In genomic region chr12:93819048-93819491, GRCh38 we compare ENCODE assay signal across 9 cellular contexts.
DNase-seq lines count a peak whose midpoint lies in the region; ATAC-seq and TF ChIP-seq lines count a peak whose summit lies in the region.
"Had no signal": no experiment of that assay in that cellular context is flagged by ENCODE, and none has a peak within 500 bp of the region (broad histone marks: within the 10 kb centered on the region; RNA-seq: fewer than 3 reads in every experiment).

No MANE protein-coding gene starts in this region.

- H2AFZ ChIP-seq in HCT116 (ENCODE audit: low read depth, low read length, poor library complexity, severe bottlenecking): no peak overlapping the region

- H3K27ac ChIP-seq in HCT116 (ENCODE audit: low read depth, low read length) (no peak overlapping the region), stomach smooth muscle (ENCODE audit: low read length) (peak overlapping the region; percentile 70)

- no peak overlapping the region for H3K4me3 Mint-ChIP-seq in natural killer cell
- H3K4me3 Mint-ChIP-seq: activated T-helper 17 cell treated with anti-CD3 and anti-CD28 coated beads, Interleukin-2, amount 50 U/mL, for 72 hours had no signal

- H3K4me1 ChIP-seq in HCT116 (ENCODE audit: control insufficient read depth in 1 of 2, insufficient read depth in 2 of 2, low read length in 2 of 2) (no peaks in the 10 kb centered on the region; a peak in 1 of 4 replicates), stomach smooth muscle (ENCODE audit: control insufficient read depth, insufficient read depth, low read length) (peaks cover 54% of the 10 kb centered on the region)

- intact Hi-C loops in HCT116 (cut with micrococcal nuclease): no loop called here
- intact Hi-C loops in lower leg skin (cut with DNase I; ENCODE audit: low total_unique reads): no loop called here
- intact Hi-C loops in natural killer cell (cut with micrococcal nuclease): no loop called here

- no peaks in the 10 kb centered on the region for H3K79me2 ChIP-seq in HCT116 (ENCODE audit: insufficient read depth, low read length)

- no peak for TF ChIP-seq RAD21 in HCT116 (IDR thresholded peaks at IDR 0.05; ENCODE audit: low read depth)

- no peak overlapping the region for H3K27ac Mint-ChIP-seq in natural killer cell

- H3K9ac ChIP-seq in HCT116 (ENCODE audit: low read length) (no peak overlapping the region), stomach smooth muscle (ENCODE audit: low read length in 2 of 2) (peak overlapping the region; percentile 13 to 43)

- CTCF ChIA-PET in HCT116 (lab: Charles Lee): no interaction called here

- no peaks in the 10 kb centered on the region for H3K9me2 ChIP-seq in HCT116 (ENCODE audit: insufficient read depth)

- no peaks in the 10 kb centered on the region for H3K27me3 Mint-ChIP-seq in natural killer cell (ENCODE audit: low read depth in 2 of 2)
- H3K27me3 Mint-ChIP-seq: activated T-helper 17 cell treated with anti-CD3 and anti-CD28 coated beads, Interleukin-2, amount 50 U/mL, for 72 hours had no signal

- H3K27me3 ChIP-seq in HCT116 (ENCODE audit: insufficient read depth, low read length): no peaks in the 10 kb centered on the region
- H3K27me3 ChIP-seq in stomach smooth muscle (ENCODE audit: control insufficient read depth in 1 of 2, insufficient read depth in 2 of 2, low read length in 2 of 2): no peaks in the 10 kb centered on the region

- no peaks in the 10 kb centered on the region for H4K20me1 ChIP-seq in HCT116 (ENCODE audit: insufficient read depth)

- H3K4me3 ChIP-seq in HCT116 (replicated peaks in 1 of 2; ENCODE audit: low read depth in 1 of 2, low read length in 2 of 2): no peak overlapping the region
- H3K4me3 ChIP-seq in epithelial cell of esophagus (ENCODE audit: low read length): no peak overlapping the region
- no peak overlapping the region for H3K4me3 ChIP-seq in lower leg skin (ENCODE audit: low read depth, poor library complexity, severe bottlenecking)
- H3K4me3 ChIP-seq in stomach smooth muscle (ENCODE audit: low read length in 2 of 2): peak overlapping the region in 1 of 2 donors; percentile 24

- DNase-seq in HCT116 (ENCODE audit: low read depth, low spot score): no peak
- peak; percentile 28 for DNase-seq in epithelial cell of esophagus (ENCODE audit: low read depth)
- DNase-seq in lower leg skin (ENCODE audit: low spot score in 2 of 2): peak; percentile 85 to 89
- DNase-seq in AML-193 (lab: John Stamatoyannopoulos, UW): no peak
- no peak for DNase-seq in natural killer cell
- DNase-seq in T-helper 2 cell: no peak

- H3K4me1 Mint-ChIP-seq in natural killer cell: peaks cover 0 to 3% of the 10 kb centered on the region in 2 donors

- TF ChIP-seq CTCF in HCT116 (IDR thresholded peaks at IDR 0.05 in 2 of 3, conservative IDR thresholded peaks at IDR 0.05 in 1 of 3; ENCODE audit: borderline replicate concordance in 1 of 3, insufficient read depth in 1 of 3, low read depth in 2 of 3, low read length in 2 of 3) (no peak), epithelial cell of esophagus (IDR thresholded peaks at IDR 0.05; ENCODE audit: insufficient read depth, low read depth, low read length, missing control alignments) (no peak), lower leg skin (IDR thresholded peaks at IDR 0.05) (no peak), natural killer cell (IDR thresholded peaks at IDR 0.05) (no peak)

- POLR2A ChIA-PET in HCT116 (lab: Charles Lee): no interaction called here

- H3K9me3 ChIP-seq in HCT116 (ENCODE audit: control insufficient read depth in 1 of 2, insufficient read depth in 1 of 2, low read depth in 1 of 2, low read length in 2 of 2) (no peaks in the 10 kb centered on the region), stomach smooth muscle (ENCODE audit: control insufficient read depth in 2 of 2, low read length in 2 of 2) (no peaks in the 10 kb centered on the region)

- ATAC-seq in HCT116 (no peak), HG03097 (IDR thresholded peaks at IDR 0.05; ENCODE audit: low FRiP score, unreplicated experiment) (no peak), natural killer cell (no peak)
- ATAC-seq: activated T-helper 17 cell treated with anti-CD3 and anti-CD28 coated beads, Interleukin-2, amount 50 U/mL, for 72 hours had no signal

- H3K4me2 ChIP-seq in HCT116 (ENCODE audit: low read length): no peak overlapping the region

- no peak for TF ChIP-seq POLR2A in HCT116 (IDR thresholded peaks at IDR 0.05; ENCODE audit: borderline replicate concordance, extremely low read depth, insufficient read depth, insufficient read length)
- TF ChIP-seq POLR2A in lower leg skin (IDR thresholded peaks at IDR 0.05): no peak

- H3K9me3 Mint-ChIP-seq in natural killer cell: no peaks in the 10 kb centered on the region
- H3K9me3 Mint-ChIP-seq: activated T-helper 17 cell treated with anti-CD3 and anti-CD28 coated beads, Interleukin-2, amount 50 U/mL, for 72 hours had no signal

- H3K36me3 Mint-ChIP-seq in natural killer cell: no peaks in the 10 kb centered on the region

- 46 to 54% methylated on average over 4 of the region's 4 CpGs for WGBS in lower leg skin, 2 donors

- BruUV-seq in HCT116 (replicated peaks; lab: Mats Ljungman, UMichigan): no TSS peak

- no peaks in the 10 kb centered on the region for H3K36me3 ChIP-seq in HCT116 (ENCODE audit: control insufficient read depth in 1 of 2, insufficient read depth in 2 of 2, low read length in 2 of 2)
- no peaks in the 10 kb centered on the region for H3K36me3 ChIP-seq in stomach smooth muscle (ENCODE audit: control insufficient read depth in 2 of 2, insufficient read depth in 2 of 2, low read length in 2 of 2)

- RAD21 ChIA-PET in HCT116 (lab: Charles Lee; ENCODE audit: low non-redundant PET in 1 of 2, low total read pairs in 2 of 2, uncharacterized antibody in 2 of 2, unreplicated experiment in 2 of 2): no interaction called here

TF ChIP-seq in HCT116, 20 proteins besides CTCF, POLR2A, EP300 and RAD21:
- TF ChIP-seq POLR2AphosphoS5 (IDR thresholded peaks at IDR 0.05; ENCODE audit: low read depth, low read length) (no peak), SRF (IDR thresholded peaks at IDR 0.05; ENCODE audit: low read depth) (peak; percentile 12; the same call in 1 of the 2 replicates)
TF ChIP-seq in HCT116: peak in this region for 1.

Comparison
In these comparisons a context has a peak if more than half of its experiments do, and no peak if none do; other contexts are left out.
1. DNase-seq: peak in epithelial cell of esophagus (single experiment) and lower leg skin (2 of 2); none in HCT116 (single experiment), AML-193 (0 of 2), natural killer cell (single experiment) and T-helper 2 cell (0 of 5).